ENCODE assay signal across 8 cellular contexts in the genomic region with DNA sequence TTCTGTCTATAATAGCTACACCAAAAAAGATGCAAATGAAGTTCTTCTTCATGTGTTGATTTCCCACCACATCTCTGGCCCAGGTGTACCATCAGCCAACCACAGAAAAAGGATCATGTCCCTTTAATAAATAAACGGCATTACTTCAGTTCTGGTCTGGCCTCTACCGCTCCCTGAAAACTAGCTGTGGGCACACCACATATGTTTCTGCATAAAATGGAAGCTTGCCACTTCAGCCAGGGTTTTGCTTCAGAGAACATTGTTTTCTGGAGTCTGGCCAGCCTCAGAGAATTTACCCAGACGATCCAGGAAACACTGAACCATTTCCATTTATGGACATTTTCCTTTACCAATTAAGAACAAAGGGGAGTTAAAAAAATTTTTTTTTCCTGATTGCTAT. TPM values are rescaled to one million over a fixed set of nuclear protein-coding genes. Genes with fewer than 3 reads are reported as not detected.
DNase-seq lines count a peak whose midpoint lies in the region; ATAC-seq and TF ChIP-seq lines count a peak whose summit lies in the region.

No MANE protein-coding gene starts in this region.

- H3K27me3 Mint-ChIP-seq in natural killer cell (ENCODE audit: low read depth in 2 of 2) = peaks cover 0 to 4% of the 10 kb centered on the region in 2 donors

- intact Hi-C loops in natural killer cell (cut with micrococcal nuclease) = no loop called here

- POLR2A ChIA-PET in AG04450 (lab: Yijun Ruan, JAX) = no interaction called here

- TF ChIP-seq CTCF in AG04450 (IDR thresholded peaks at IDR 0.05; ENCODE audit: low read depth, low read length) (no peak), astrocyte of the cerebellum (IDR thresholded peaks at IDR 0.05; ENCODE audit: low read depth, low read length, missing control alignments) (no peak), natural killer cell (IDR thresholded peaks at IDR 0.05) (no peak)

- CTCF ChIA-PET in AG04450 (lab: Charles Lee) = interaction anchor here (1.2 kb wide), 2 partner anchors 54 to 218 kb away, joined by 3 read pairs; no protein-coding TSS in a partner anchor

- H3K9me3 Mint-ChIP-seq in natural killer cell = no peaks in the 10 kb centered on the region

- H3K4me1 Mint-ChIP-seq in natural killer cell = no peaks in the 10 kb centered on the region

- DNase-seq in AG04450 (ENCODE audit: low read depth, low spot score) (peak; percentile 65), astrocyte of the cerebellum (ENCODE audit: low read depth) (peak; percentile 96), left kidney (ENCODE audit: low read depth, low spot score) (peak; percentile 52), natural killer cell (no peak), LoVo (ENCODE audit: low spot score) (no peak), NCI-H146 treated with DMSO at 0.1 percent for 48 hours (lab: John Stamatoyannopoulos, UW; ENCODE audit: unreplicated experiment) (no peak)
- DNase-seq in activated CD8-positive, alpha-beta memory T cell treated with anti-CD3 and anti-CD28 coated beads, Interleukin-2, amount 50 U/mL, for 4 hours = no peak

- no peaks in the 10 kb centered on the region for H3K9me3 ChIP-seq in AG04450 (ENCODE audit: control insufficient read depth, insufficient read depth, low read length)

- H3K4me3 Mint-ChIP-seq in natural killer cell = no peak overlapping the region

- no peak overlapping the region for H3K4me3 ChIP-seq in AG04450 (ENCODE audit: low read depth, low read length)
- H3K4me3 ChIP-seq in astrocyte of the cerebellum (ENCODE audit: low read depth, low read length) = no peak overlapping the region

- H3K27ac ChIP-seq in AG04450 (ENCODE audit: low read depth, low read length) = peak overlapping the region; percentile 58

- in situ Hi-C loops in astrocyte of the cerebellum (cut with HindIII; ENCODE audit: low sequenced_read_pairs) = no loop called here

- H3K27ac Mint-ChIP-seq in natural killer cell = no peak overlapping the region

- peak; percentile 63 for ATAC-seq in HG03354 (IDR thresholded peaks at IDR 0.05; ENCODE audit: poor library complexity, severe bottlenecking, unreplicated experiment)
- ATAC-seq in natural killer cell = no peak

- H3K27me3 ChIP-seq in AG04450 (ENCODE audit: control insufficient read depth, insufficient read depth, low read length) = no peaks in the 10 kb centered on the region

- no peaks in the 10 kb centered on the region for H3K36me3 Mint-ChIP-seq in natural killer cell

RNA-seq across cellular contexts. Expression of gene LAMC2, which starts 5.9 kb away (rescaled TPM):
- polyA plus RNA-seq in AG04450 (2011; rRNA removed) = 1.5 and 1.6 TPM in 2 replicates
- 1.4 and 1.9 TPM in 2 replicates for polyA minus RNA-seq in AG04450 (2011; rRNA and poly(A)+ RNA removed)
- total RNA-seq in natural killer cell = not detected

Comparison
In these comparisons a context has a peak if more than half of its experiments do, and no peak if none do; other contexts are left out.
1. DNase-seq: peak in AG04450 (single experiment), astrocyte of the cerebellum (single experiment) and left kidney (single experiment); none in natural killer cell (single experiment), activated CD8-positive, alpha-beta memory T cell treated with anti-CD3 and anti-CD28 coated beads, Interleukin-2, amount 50 U/mL, for 4 hours (single experiment), LoVo (single experiment) and NCI-H146 treated with DMSO at 0.1 percent for 48 hours (single experiment).